Comparison of ENCODE assay signal across 8 cellular contexts in the genomic region with DNA sequence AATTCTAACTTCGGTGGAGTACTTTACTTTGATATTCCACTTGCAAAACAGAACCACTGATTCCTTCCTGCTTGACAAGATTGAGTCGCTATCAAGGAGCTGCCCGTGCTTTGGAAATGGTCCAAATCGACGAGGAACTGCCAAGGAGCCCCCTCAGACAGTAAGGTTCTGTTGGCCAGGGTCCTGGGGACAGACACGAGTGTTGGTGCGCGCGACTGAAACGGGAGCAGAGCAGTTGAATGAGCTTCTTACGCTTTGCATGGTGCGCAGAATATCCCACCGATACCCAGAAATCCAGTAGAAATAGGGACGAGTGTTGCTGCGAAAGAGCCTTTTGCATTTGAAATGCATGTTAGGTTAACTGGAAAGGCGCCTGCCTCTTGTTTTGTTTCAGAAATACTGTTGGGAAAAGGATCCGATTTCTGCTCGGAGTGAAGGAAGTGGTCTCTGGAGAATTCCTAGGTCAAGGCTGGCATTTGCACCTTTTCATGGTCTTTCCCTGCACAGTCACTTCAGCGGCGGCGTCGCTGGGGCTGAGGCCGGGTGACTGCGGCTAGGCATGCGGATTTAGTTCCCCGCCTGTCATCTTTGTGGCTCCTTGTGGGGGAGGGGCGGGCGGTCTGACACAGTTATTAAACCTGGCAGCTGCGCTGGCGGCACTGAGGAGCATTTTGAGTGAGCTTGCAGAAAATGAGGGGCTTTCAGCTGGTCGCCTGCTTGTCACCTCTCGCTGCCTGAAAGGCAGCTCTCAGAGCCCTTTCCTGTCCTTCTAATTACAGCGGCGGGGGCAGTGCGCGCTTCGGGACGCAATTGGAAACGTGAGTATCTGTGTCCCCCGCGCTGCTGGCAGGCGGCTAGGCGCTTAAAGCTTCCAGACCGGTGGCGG. TPM values are rescaled to one million over a fixed set of nuclear protein-coding genes. Genes with fewer than 3 reads are reported as not detected.
DNase-seq lines count a peak whose midpoint lies in the region; ATAC-seq and TF ChIP-seq lines count a peak whose summit lies in the region.

No MANE protein-coding gene starts in this region.

- no peaks in the 10 kb centered on the region for H3K9me3 Mint-ChIP-seq in effector memory CD8-positive, alpha-beta T cell

- H3K9me3 ChIP-seq in mucosa of descending colon, result no peaks in the 10 kb centered on the region

- H3K4me3 ChIP-seq in mucosa of descending colon, result peak overlapping the region; percentile 19

- peaks cover 21% of the 10 kb centered on the region in 2 donors for H3K4me1 Mint-ChIP-seq in effector memory CD8-positive, alpha-beta T cell (ENCODE audit: low read depth in 2 of 2)

- H3K27me3 Mint-ChIP-seq in effector memory CD8-positive, alpha-beta T cell, result peaks cover 56 to 62% of the 10 kb centered on the region in 2 donors

- peaks cover 15% of the 10 kb centered on the region for H3K4me1 ChIP-seq in mucosa of descending colon (ENCODE audit: low read depth)

- no peak for TF ChIP-seq CTCF in mucosa of descending colon (IDR thresholded peaks at IDR 0.05)

- ATAC-seq in GM18511 (IDR thresholded peaks at IDR 0.05; ENCODE audit: unreplicated experiment) (peak; percentile 27), HG03095 (IDR thresholded peaks at IDR 0.05; ENCODE audit: unreplicated experiment) (peak; percentile 15), mucosa of descending colon (peak; percentile 51)
- ATAC-seq in effector memory CD8-positive, alpha-beta T cell (replicated peaks), result peak; percentile 53

- H3K36me3 Mint-ChIP-seq in effector memory CD8-positive, alpha-beta T cell (ENCODE audit: insufficient read depth), result no peaks in the 10 kb centered on the region

- intact Hi-C loops in mucosa of descending colon (cut with DNase I, micrococcal nuclease), result loop anchor here (5.0 to 10.0 kb wide), 2 partner anchors 52 to 165 kb away; partner anchors contain the start of gene TRIM2 (in 1 of the 2)

- H3K4me3 Mint-ChIP-seq in effector memory CD8-positive, alpha-beta T cell, result peak overlapping the region; percentile 85 to 88

- H3K27ac Mint-ChIP-seq in effector memory CD8-positive, alpha-beta T cell, result peak overlapping the region in 1 of 2 donors; percentile 82

- DNase-seq in NCI-H345 treated with DMSO at 0.1 percent for 48 hours (lab: John Stamatoyannopoulos, UW; ENCODE audit: unreplicated experiment) (peak; percentile 75), mucosa of descending colon (peak; percentile 78 to 85 (median 81)), iPS-NIHi11 (ENCODE audit: low spot score) (no peak)
- DNase-seq in activated CD8-positive, alpha-beta memory T cell treated with anti-CD3 and anti-CD28 coated beads for 24 hours, result peak; percentile 84
- DNase-seq in effector memory CD8-positive, alpha-beta T cell, result peak in 2 of 3 experiments; percentile 31 to 37
- DNase-seq in stimulated activated CD8-positive, alpha-beta memory T cell treated with anti-CD3 and anti-CD28 coated beads, Interleukin-4, amount 100 ng/mL, for 48 hours, result peak; percentile 81

- no peaks in the 10 kb centered on the region for H3K36me3 ChIP-seq in mucosa of descending colon (ENCODE audit: low read depth)

RNA-seq across cellular contexts. Expression of gene TRIM2, which starts 51.5 kb away (rescaled TPM):
- total RNA-seq in mucosa of descending colon, result 100 to 1,000 TPM in 2 of 3 donors, 10 to 100 TPM in 1; 96.4 to 167 (median 154) TPM
